7 cellular contexts compared by ENCODE assay signal in the genomic region with DNA sequence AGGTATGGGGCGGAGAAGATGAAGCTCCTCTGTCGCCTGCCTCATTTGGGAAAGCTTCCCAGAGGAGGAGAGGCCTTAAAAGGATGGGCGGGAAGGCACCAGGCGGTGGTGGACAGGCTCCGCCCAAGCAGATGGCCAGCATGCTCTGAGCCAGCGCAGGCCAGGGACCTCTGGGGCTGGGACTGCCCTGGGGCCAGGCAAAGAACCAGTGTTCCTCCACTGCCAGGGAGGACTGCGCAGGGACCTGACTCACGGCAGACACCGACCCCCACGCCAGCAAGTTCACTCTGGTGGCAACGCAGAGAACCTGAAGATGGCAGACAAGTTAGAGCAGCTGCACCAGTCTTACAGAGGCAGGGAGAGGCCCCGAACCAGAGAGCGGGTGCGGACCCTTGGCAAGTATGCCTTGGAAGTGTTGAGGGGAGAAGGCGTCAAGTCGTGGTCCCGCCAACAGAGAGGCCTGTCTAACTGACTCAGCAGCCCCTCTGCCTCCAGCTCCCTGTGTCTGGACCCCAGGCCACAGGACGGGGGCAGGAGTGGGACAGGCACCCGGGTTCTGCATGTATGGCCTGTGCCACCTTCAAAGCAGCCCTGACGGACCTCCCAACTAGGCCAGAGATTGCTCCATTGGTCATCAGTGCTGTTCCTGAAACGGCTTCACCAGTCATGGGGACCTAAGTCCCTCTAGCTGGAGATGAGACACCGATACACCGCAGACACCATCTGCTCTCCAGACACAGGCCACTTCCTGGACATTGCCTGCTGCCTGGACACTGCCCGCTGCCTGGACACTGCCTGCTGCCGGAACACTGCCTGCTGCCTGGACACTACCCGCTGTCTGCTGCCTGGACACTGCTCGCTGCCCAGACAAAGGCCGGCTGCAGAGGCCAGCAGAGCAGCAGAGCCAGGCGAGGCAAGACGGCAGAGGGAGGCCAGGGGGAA.
A peak's percentile ranks its signal among the peaks of the same experiment; 100 is the strongest.
DNase-seq lines count a peak whose midpoint lies in the region; ATAC-seq and TF ChIP-seq lines count a peak whose summit lies in the region.

No MANE protein-coding gene starts in this region.

- H3K9me3 ChIP-seq in hepatocyte (ENCODE audit: low read depth) (no peaks in the 10 kb centered on the region), stomach smooth muscle (ENCODE audit: control insufficient read depth in 2 of 2, low read length in 2 of 2) (no peaks in the 10 kb centered on the region), thyroid gland (no peaks in the 10 kb centered on the region)

- no peak for TF ChIP-seq POLR2A in thyroid gland (IDR thresholded peaks at IDR 0.05)

- H3K4me2 ChIP-seq in hepatocyte: peak overlapping the region; percentile 59

- H3K4me3 ChIP-seq in hepatocyte (no peak overlapping the region), stomach smooth muscle (ENCODE audit: low read length in 2 of 2) (peak overlapping the region in 1 of 2 donors; percentile 66), thyroid gland (replicated peaks in 1 of 3) (no peak overlapping the region)

- peak; percentile 82 for DNase-seq in HCEC 1CT
- no peak for DNase-seq in hepatocyte (ENCODE audit: low spot score)
- no peak for DNase-seq in thyroid gland
- no peak for DNase-seq in activated CD4-positive, CD25-positive, alpha-beta regulatory T cell (lab: John Stamatoyannopoulos, UW)

- H3K9me2 ChIP-seq in hepatocyte (replicated peaks; ENCODE audit: insufficient read depth): no peaks in the 10 kb centered on the region

- H3K27me3 ChIP-seq in hepatocyte: no peaks in the 10 kb centered on the region
- H3K27me3 ChIP-seq in stomach smooth muscle (ENCODE audit: control insufficient read depth in 1 of 2, insufficient read depth in 2 of 2, low read length in 2 of 2): no peaks in the 10 kb centered on the region
- no peaks in the 10 kb centered on the region for H3K27me3 ChIP-seq in thyroid gland

- peaks cover 74% of the 10 kb centered on the region for H3K79me2 ChIP-seq in hepatocyte

- no peak for ATAC-seq in GM19467 (IDR thresholded peaks at IDR 0.05; ENCODE audit: unreplicated experiment)

- H3K27ac ChIP-seq in adipose tissue (ENCODE audit: low read depth, low read length): peak overlapping the region; percentile 40
- peak overlapping the region; percentile 85 for H3K27ac ChIP-seq in hepatocyte
- H3K27ac ChIP-seq in stomach smooth muscle (ENCODE audit: low read length): peak overlapping the region; percentile 71
- peak overlapping the region in 1 of 3 donors; percentile 52 for H3K27ac ChIP-seq in thyroid gland

- H3K4me1 ChIP-seq in hepatocyte (ENCODE audit: insufficient read depth) (peaks cover 41% of the 10 kb centered on the region), stomach smooth muscle (ENCODE audit: control insufficient read depth, insufficient read depth, low read length) (peaks cover 86% of the 10 kb centered on the region), thyroid gland (peaks cover 11 to 51% of the 10 kb centered on the region in 2 donors)

- intact Hi-C loops in thyroid gland (cut with DNase I): no loop called here

- peak overlapping the region in 1 of 2 donors; percentile 21 for H3K9ac ChIP-seq in stomach smooth muscle (ENCODE audit: low read length in 2 of 2)

- H4K20me1 ChIP-seq in hepatocyte (ENCODE audit: insufficient read depth, poor library complexity, severe bottlenecking): peaks cover 10% of the 10 kb centered on the region

- no peak overlapping the region for H2AFZ ChIP-seq in hepatocyte

- TF ChIP-seq CTCF in hepatocyte (IDR thresholded peaks at IDR 0.05; ENCODE audit: poor library complexity): no peak
- no peak for TF ChIP-seq CTCF in thyroid gland (IDR thresholded peaks at IDR 0.05)

- 73 to 89% (median 75%) methylated on average over 30 of the region's 30 CpGs for WGBS in adipose tissue, 3 donors
- WGBS in hepatocyte (ENCODE audit: low lambda C conversion rate, missing lambda C conversion rate): 87% methylated on average over 30 of the region's 30 CpGs
- WGBS in thyroid gland, 2 donors: 90 to 96% methylated on average over 24 to 26 of the region's 30 CpGs

- H3K36me3 ChIP-seq in hepatocyte (replicated peaks; ENCODE audit: insufficient read depth, low read depth): no peaks in the 10 kb centered on the region
- H3K36me3 ChIP-seq in stomach smooth muscle (ENCODE audit: control insufficient read depth in 2 of 2, insufficient read depth in 2 of 2, low read length in 2 of 2): no peaks in the 10 kb centered on the region
- H3K36me3 ChIP-seq in thyroid gland: no peaks in the 10 kb centered on the region
